In the genomic region with DNA sequence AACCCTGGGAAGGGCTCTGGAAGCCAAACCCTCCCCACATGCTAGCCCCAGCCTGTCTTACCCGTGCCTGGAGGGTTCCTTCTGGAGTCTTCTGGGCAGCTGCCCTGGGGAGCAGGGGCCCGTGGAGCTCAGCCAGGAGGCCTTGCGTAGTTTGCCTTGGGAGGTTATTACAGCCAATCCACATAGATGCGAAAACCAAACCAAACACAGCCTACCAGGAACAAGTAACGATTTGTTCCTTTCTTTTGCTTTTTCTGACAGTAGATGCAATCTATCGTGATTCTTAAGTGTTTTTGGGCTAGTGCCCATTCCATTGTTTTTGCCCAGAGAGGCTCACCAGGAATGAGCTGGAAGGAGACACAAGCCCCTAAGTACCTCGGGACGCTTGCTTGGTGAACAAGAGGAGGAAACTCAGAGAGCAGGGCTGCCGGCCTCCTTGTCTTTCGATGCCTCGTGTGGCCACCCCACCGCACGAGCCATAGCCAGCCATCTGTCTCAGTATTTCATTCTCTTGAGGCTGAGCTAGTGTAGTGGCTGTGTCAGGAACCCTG, we compare ENCODE assay signal across 13 cellular contexts.
DNase-seq lines count a peak whose midpoint lies in the region; ATAC-seq and TF ChIP-seq lines count a peak whose summit lies in the region.
"Had no signal": no experiment of that assay in that cellular context is flagged by ENCODE, and none has a peak within 500 bp of the region (broad histone marks: within the 10 kb centered on the region; RNA-seq: fewer than 3 reads in every experiment).

No MANE protein-coding gene starts in this region.

- no peak for TF ChIP-seq CTCF in RWPE1 (conservative IDR thresholded peaks at IDR 0.05; ENCODE audit: low read depth)
- no peak for TF ChIP-seq CTCF in prostate gland (IDR thresholded peaks at IDR 0.05)
- TF ChIP-seq CTCF in type B pancreatic cell (conservative IDR thresholded peaks at IDR 0.05): no peak

- TF ChIP-seq EP300 in Ishikawa (IDR thresholded peaks at IDR 0.05; ENCODE audit: borderline replicate concordance): no peak

- intact Hi-C loops in prostate gland (cut with DNase I): no loop called here

- ATAC-seq in esophagus mucosa: peak; percentile 66
- ATAC-seq: left colon had no signal

- no peak for TF ChIP-seq RAD21 in Ishikawa (IDR thresholded peaks at IDR 0.05; ENCODE audit: low read depth)

- POLR2A ChIA-PET in RWPE1 (lab: Yijun Ruan, JAX; ENCODE audit: low non-redundant PET): no interaction called here

- WGBS in prostate gland: 29% methylated on average over 13 of the region's 13 CpGs

- DNase-seq in RWPE1 (ENCODE audit: low spot score) (no peak), prostate gland (ENCODE audit: low spot score) (peak; percentile 58), type B pancreatic cell (ENCODE audit: extremely low spot score, unreplicated experiment) (no peak), NCI-H1436 treated with DMSO at 0.1 percent for 48 hours (lab: John Stamatoyannopoulos, UW) (no peak), RPMI8226 (no peak)
- DNase-seq: activated CD4-positive, alpha-beta T cell treated with anti-CD3 and anti-CD28 coated beads, Interleukin-2, amount 10 ng/mL, durations not matched to agents 24 days and 14 days; foreskin fibroblast; GOT3; left colon had no signal

- peaks cover 4% of the 10 kb centered on the region for H3K36me3 Mint-ChIP-seq in type B pancreatic cell

- TF ChIP-seq POLR2A in prostate gland (IDR thresholded peaks at IDR 0.05): no peak

- peaks cover 3% of the 10 kb centered on the region for H3K4me1 Mint-ChIP-seq in type B pancreatic cell (ENCODE audit: unreplicated experiment)
- H3K4me1 Mint-ChIP-seq: activated CD4-positive, alpha-beta T cell treated with anti-CD3 and anti-CD28 coated beads, Interleukin-2, amount 10 ng/mL, durations not matched to agents 24 days and 14 days had no signal

- no peaks in the 10 kb centered on the region for H3K4me1 ChIP-seq in prostate gland (replicated peaks)

- no peak overlapping the region for H3K27ac Mint-ChIP-seq in type B pancreatic cell
- H3K27ac Mint-ChIP-seq: activated CD4-positive, alpha-beta T cell treated with anti-CD3 and anti-CD28 coated beads, Interleukin-2, amount 10 ng/mL, durations not matched to agents 24 days and 14 days; activated T-helper 1 cell treated with anti-CD3 and anti-CD28 coated beads, Interleukin-12 subunit alpha, Interleukin-12 subunit beta, Interleukin-2, Interleukin-4 antibody, amounts not matched to agents 30 ng/mL and 10 ng/mL and 1 ng/mL, durations not matched to agents 14 hours and 24 hours and 36 hours; T-helper 1 cell treated with Interleukin-12 subunit alpha and Interleukin-12 subunit beta and Interleukin-4 antibody, amounts not matched to agents 30 μg/mL and 1 μg/mL, for 36 hours had no signal

- peak overlapping the region; percentile 57 for H3K27ac ChIP-seq in RWPE1
- peak overlapping the region; percentile 44 to 68 for H3K27ac ChIP-seq in prostate gland

- peaks cover 4% of the 10 kb centered on the region for H3K9me3 Mint-ChIP-seq in type B pancreatic cell
- H3K9me3 Mint-ChIP-seq: activated CD4-positive, alpha-beta T cell treated with anti-CD3 and anti-CD28 coated beads, Interleukin-2, amount 10 ng/mL, durations not matched to agents 24 days and 14 days; activated T-helper 1 cell treated with anti-CD3 and anti-CD28 coated beads, Interleukin-12 subunit alpha, Interleukin-12 subunit beta, Interleukin-2, Interleukin-4 antibody, amounts not matched to agents 30 ng/mL and 10 ng/mL and 1 ng/mL, durations not matched to agents 14 hours and 24 hours and 36 hours; T-helper 1 cell treated with Interleukin-12 subunit alpha and Interleukin-12 subunit beta and Interleukin-4 antibody, amounts not matched to agents 30 μg/mL and 1 μg/mL, for 36 hours had no signal

- H3K9me3 ChIP-seq in prostate gland: no peaks in the 10 kb centered on the region

- H3K4me3 ChIP-seq in prostate gland: no peak overlapping the region

- no peak overlapping the region for H3K4me3 Mint-ChIP-seq in type B pancreatic cell
- H3K4me3 Mint-ChIP-seq: activated CD4-positive, alpha-beta T cell treated with anti-CD3 and anti-CD28 coated beads, Interleukin-2, amount 10 ng/mL, durations not matched to agents 24 days and 14 days; activated T-helper 1 cell treated with anti-CD3 and anti-CD28 coated beads, Interleukin-12 subunit alpha, Interleukin-12 subunit beta, Interleukin-2, Interleukin-4 antibody, amounts not matched to agents 30 ng/mL and 10 ng/mL and 1 ng/mL, durations not matched to agents 14 hours and 24 hours and 36 hours; T-helper 1 cell treated with Interleukin-12 subunit alpha and Interleukin-12 subunit beta and Interleukin-4 antibody, amounts not matched to agents 30 μg/mL and 1 μg/mL, for 36 hours had no signal

- H3K36me3 ChIP-seq in prostate gland: no peaks in the 10 kb centered on the region

- H3K27me3 Mint-ChIP-seq in type B pancreatic cell: no peaks in the 10 kb centered on the region
- H3K27me3 Mint-ChIP-seq: activated CD4-positive, alpha-beta T cell treated with anti-CD3 and anti-CD28 coated beads, Interleukin-2, amount 10 ng/mL, durations not matched to agents 24 days and 14 days had no signal

- H3K27me3 ChIP-seq in prostate gland (replicated peaks; ENCODE audit: insufficient read depth): no peaks in the 10 kb centered on the region

- CTCF ChIA-PET in RWPE1 (lab: Yijun Ruan, JAX): interaction anchor here (0.6 to 0.7 kb wide), 3 partner anchors 15 to 791 kb away, joined by 3 to 5 read pairs (median 5); no protein-coding TSS in a partner anchor

TF ChIP-seq in Ishikawa, 13 proteins besides CTCF, POLR2A, EP300 and RAD21:
- TF ChIP-seq YY1 (IDR thresholded peaks at IDR 0.05; ENCODE audit: low read depth) (no peak), EGR1 (IDR thresholded peaks at IDR 0.05) (no peak), NFIC (IDR thresholded peaks at IDR 0.05) (0 out of 2 replicates have a peak, but pooled peaks have one; percentile 12)
- TF ChIP-seq, protein P1, sequence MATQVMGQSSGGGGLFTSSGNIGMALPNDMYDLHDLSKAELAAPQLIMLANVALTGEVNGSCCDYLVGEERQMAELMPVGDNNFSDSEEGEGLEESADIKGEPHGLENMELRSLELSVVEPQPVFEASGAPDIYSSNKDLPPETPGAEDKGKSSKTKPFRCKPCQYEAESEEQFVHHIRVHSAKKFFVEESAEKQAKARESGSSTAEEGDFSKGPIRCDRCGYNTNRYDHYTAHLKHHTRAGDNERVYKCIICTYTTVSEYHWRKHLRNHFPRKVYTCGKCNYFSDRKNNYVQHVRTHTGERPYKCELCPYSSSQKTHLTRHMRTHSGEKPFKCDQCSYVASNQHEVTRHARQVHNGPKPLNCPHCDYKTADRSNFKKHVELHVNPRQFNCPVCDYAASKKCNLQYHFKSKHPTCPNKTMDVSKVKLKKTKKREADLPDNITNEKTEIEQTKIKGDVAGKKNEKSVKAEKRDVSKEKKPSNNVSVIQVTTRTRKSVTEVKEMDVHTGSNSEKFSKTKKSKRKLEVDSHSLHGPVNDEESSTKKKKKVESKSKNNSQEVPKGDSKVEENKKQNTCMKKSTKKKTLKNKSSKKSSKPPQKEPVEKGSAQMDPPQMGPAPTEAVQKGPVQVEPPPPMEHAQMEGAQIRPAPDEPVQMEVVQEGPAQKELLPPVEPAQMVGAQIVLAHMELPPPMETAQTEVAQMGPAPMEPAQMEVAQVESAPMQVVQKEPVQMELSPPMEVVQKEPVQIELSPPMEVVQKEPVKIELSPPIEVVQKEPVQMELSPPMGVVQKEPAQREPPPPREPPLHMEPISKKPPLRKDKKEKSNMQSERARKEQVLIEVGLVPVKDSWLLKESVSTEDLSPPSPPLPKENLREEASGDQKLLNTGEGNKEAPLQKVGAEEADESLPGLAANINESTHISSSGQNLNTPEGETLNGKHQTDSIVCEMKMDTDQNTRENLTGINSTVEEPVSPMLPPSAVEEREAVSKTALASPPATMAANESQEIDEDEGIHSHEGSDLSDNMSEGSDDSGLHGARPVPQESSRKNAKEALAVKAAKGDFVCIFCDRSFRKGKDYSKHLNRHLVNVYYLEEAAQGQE (IDR thresholded peaks at IDR 0.05; ENCODE audit: low read depth): no peak
- TF ChIP-seq, protein P2, sequence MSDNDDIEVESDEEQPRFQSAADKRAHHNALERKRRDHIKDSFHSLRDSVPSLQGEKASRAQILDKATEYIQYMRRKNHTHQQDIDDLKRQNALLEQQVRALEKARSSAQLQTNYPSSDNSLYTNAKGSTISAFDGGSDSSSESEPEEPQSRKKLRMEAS (IDR thresholded peaks at IDR 0.05): peak; percentile 35; the same call in 1 of the 2 replicates
TF ChIP-seq in Ishikawa: peak in this region for 2.
